ENCODE assay signal across 9 cellular contexts in genomic region chr7:64625114-64626082, GRCh38. TPM values are rescaled to one million over a fixed set of nuclear protein-coding genes. Genes with fewer than 3 reads are reported as not detected.
DNase-seq lines count a peak whose midpoint lies in the region; ATAC-seq and TF ChIP-seq lines count a peak whose summit lies in the region.
"Had no signal": no experiment of that assay in that cellular context is flagged by ENCODE, and none has a peak within 500 bp of the region (broad histone marks: within the 10 kb centered on the region; RNA-seq: fewer than 3 reads in every experiment).

No MANE protein-coding gene starts in this region.

- peak in 2 of 3 donors; percentile 29 to 31 for ATAC-seq in natural killer cell
- ATAC-seq in natural killer cell treated with Interleukin-12 subunit alpha and Interleukin-12 subunit beta and Interleukin-15 and Interleukin-18, amount 100 ng/mL, for 72 hours, result no peak
- ATAC-seq in stimulated activated naive CD8-positive, alpha-beta T cell treated with anti-CD3 and anti-CD28 coated beads, Interleukin-15, Interleukin-2, amounts not matched to agents 100 U/mL and 50 U/mL, for 24 hours, result no peak
- no peak for ATAC-seq in GM21825 (IDR thresholded peaks at IDR 0.05; ENCODE audit: unreplicated experiment)

- no peak for TF ChIP-seq EP300 in tibial nerve (IDR thresholded peaks at IDR 0.05)

- H3K4me1 ChIP-seq in NT2/D1 (ENCODE audit: insufficient read depth, insufficient read length), result no peaks in the 10 kb centered on the region
- H3K4me1 ChIP-seq in tibial nerve, result no peaks in the 10 kb centered on the region

- no peak overlapping the region for H3K9ac ChIP-seq in NT2/D1 (ENCODE audit: insufficient read length, low read depth)

- no peak for TF ChIP-seq POLR2A in tibial nerve (IDR thresholded peaks at IDR 0.05)

- no peak overlapping the region for H3K4me3 Mint-ChIP-seq in natural killer cell
- no peak overlapping the region for H3K4me3 Mint-ChIP-seq in natural killer cell treated with Interleukin-12 subunit alpha and Interleukin-12 subunit beta and Interleukin-15 and Interleukin-18, amount 100 ng/mL, for 72 hours
- H3K4me3 Mint-ChIP-seq: activated naive CD8-positive, alpha-beta T cell treated with anti-CD3 and anti-CD28 coated beads, Interleukin-2, amount 10 ng/mL, durations not matched to agents 7 days and 5 days had no signal

- no peak overlapping the region for H3K27ac ChIP-seq in tibial nerve

- no peak overlapping the region for H3K27ac Mint-ChIP-seq in natural killer cell
- H3K27ac Mint-ChIP-seq in natural killer cell treated with Interleukin-12 subunit alpha and Interleukin-12 subunit beta and Interleukin-15 and Interleukin-18, amount 100 ng/mL, for 72 hours, result no peak overlapping the region
- H3K27ac Mint-ChIP-seq: activated naive CD8-positive, alpha-beta T cell treated with anti-CD3 and anti-CD28 coated beads, Interleukin-2, amount 10 ng/mL, durations not matched to agents 7 days and 5 days had no signal

- no peaks in the 10 kb centered on the region for H3K36me3 ChIP-seq in NT2/D1 (ENCODE audit: insufficient read depth, insufficient read length, low read length)
- H3K36me3 ChIP-seq in tibial nerve, result no peaks in the 10 kb centered on the region

- no peaks in the 10 kb centered on the region for H3K27me3 ChIP-seq in NT2/D1 (ENCODE audit: insufficient read depth, insufficient read length)
- H3K27me3 ChIP-seq in tibial nerve, result no peaks in the 10 kb centered on the region

- H3K9me3 ChIP-seq in NT2/D1 (ENCODE audit: insufficient read depth, low read length) (peaks cover 4% of the 10 kb centered on the region), tibial nerve (peaks cover 0 to 9% (median 2%) of the 10 kb centered on the region in 4 donors)

- intact Hi-C loops in natural killer cell (cut with micrococcal nuclease), result loop anchor here (5.0 kb wide), 1 partner anchor 443 kb away; no protein-coding TSS in a partner anchor

- no peaks in the 10 kb centered on the region for H3K9me3 Mint-ChIP-seq in natural killer cell
- H3K9me3 Mint-ChIP-seq in natural killer cell treated with Interleukin-12 subunit alpha and Interleukin-12 subunit beta and Interleukin-15 and Interleukin-18, amount 100 ng/mL, for 72 hours, result no peaks in the 10 kb centered on the region

- WGBS in tibial nerve, 2 donors, result 22 to 26% methylated on average over 12 of the region's 12 CpGs

- H3K27me3 Mint-ChIP-seq in natural killer cell (ENCODE audit: low read depth in 2 of 2), result no peaks in the 10 kb centered on the region
- no peaks in the 10 kb centered on the region for H3K27me3 Mint-ChIP-seq in natural killer cell treated with Interleukin-12 subunit alpha and Interleukin-12 subunit beta and Interleukin-15 and Interleukin-18, amount 100 ng/mL, for 72 hours
- H3K27me3 Mint-ChIP-seq: activated naive CD8-positive, alpha-beta T cell treated with anti-CD3 and anti-CD28 coated beads, Interleukin-2, amount 10 ng/mL, durations not matched to agents 7 days and 5 days had no signal

- TF ChIP-seq CTCF in natural killer cell (IDR thresholded peaks at IDR 0.05) (peak; percentile 94), fibroblast of villous mesenchyme (IDR thresholded peaks at IDR 0.05; ENCODE audit: insufficient read depth, low read depth, low read length) (peak; percentile 45), tibial nerve (IDR thresholded peaks at IDR 0.05) (peak; percentile 49 to 72 (median 60))

- no peak overlapping the region for H3K4me3 ChIP-seq in NT2/D1 (ENCODE audit: insufficient read length, low read depth)
- H3K4me3 ChIP-seq in fibroblast of villous mesenchyme (ENCODE audit: low read depth, low read length), result no peak overlapping the region
- H3K4me3 ChIP-seq in tibial nerve, result no peak overlapping the region

- H3K4me1 Mint-ChIP-seq in natural killer cell, result no peaks in the 10 kb centered on the region
- no peaks in the 10 kb centered on the region for H3K4me1 Mint-ChIP-seq in natural killer cell treated with Interleukin-12 subunit alpha and Interleukin-12 subunit beta and Interleukin-15 and Interleukin-18, amount 100 ng/mL, for 72 hours (ENCODE audit: low read depth in 2 of 2)
- H3K4me1 Mint-ChIP-seq: activated naive CD8-positive, alpha-beta T cell treated with anti-CD3 and anti-CD28 coated beads, Interleukin-2, amount 10 ng/mL, durations not matched to agents 7 days and 5 days had no signal

- DNase-seq in natural killer cell, result no peak
- no peak for DNase-seq in natural killer cell treated with Interleukin-12 subunit alpha and Interleukin-12 subunit beta and Interleukin-15 and Interleukin-18, amount 100 ng/mL, for 72 hours (ENCODE audit: low spot score)
- peak; percentile 42 for DNase-seq in NT2/D1 (ENCODE audit: low read depth, low spot score)
- DNase-seq in fibroblast of villous mesenchyme (ENCODE audit: low read depth), result no peak
- no peak for DNase-seq in tibial nerve (ENCODE audit: low spot score in 2 of 2)
- DNase-seq in stimulated activated naive CD8-positive, alpha-beta T cell treated with anti-CD3 and anti-CD28 coated beads, Interleukin-15, Interleukin-2, amounts not matched to agents 100 U/mL and 50 U/mL, for 24 hours, result no peak
- no peak for DNase-seq in HK-2 (ENCODE audit: unreplicated experiment)
- DNase-seq: activated naive CD8-positive, alpha-beta T cell treated with anti-CD3 and anti-CD28 coated beads, Interleukin-2, amount 10 ng/mL, durations not matched to agents 7 days and 5 days had no signal

- no peaks in the 10 kb centered on the region for H3K36me3 Mint-ChIP-seq in natural killer cell
- no peaks in the 10 kb centered on the region for H3K36me3 Mint-ChIP-seq in natural killer cell treated with Interleukin-12 subunit alpha and Interleukin-12 subunit beta and Interleukin-15 and Interleukin-18, amount 100 ng/mL, for 72 hours
- H3K36me3 Mint-ChIP-seq: activated naive CD8-positive, alpha-beta T cell treated with anti-CD3 and anti-CD28 coated beads, Interleukin-2, amount 10 ng/mL, durations not matched to agents 7 days and 5 days had no signal

RNA-seq across cellular contexts. Expression of gene ZNF107, which starts 40.5 kb away (rescaled TPM):
- total RNA-seq in natural killer cell (10 to 100 TPM; 10.3 to 13.3 (median 10.4) TPM), fibroblast of villous mesenchyme (2.3 and 3.9 TPM in 2 replicates), tibial nerve (1 to 10 TPM; 3.6 to 9.0 (median 6.4) TPM)
- 10 to 100 TPM in 1 of 2 donors, 1 to 10 TPM in 1; 7.9 to 16.8 TPM for total RNA-seq in natural killer cell treated with Interleukin-12 subunit alpha and Interleukin-12 subunit beta and Interleukin-15 and Interleukin-18, amount 100 ng/mL, for 72 hours

Comparison
In these comparisons a context has a peak if more than half of its experiments do, and no peak if none do; other contexts are left out.
1. ATAC-seq: peak in natural killer cell (2 of 3); none in natural killer cell treated with Interleukin-12 subunit alpha and Interleukin-12 subunit beta and Interleukin-15 and Interleukin-18, amount 100 ng/mL, for 72 hours (0 of 2), stimulated activated naive CD8-positive, alpha-beta T cell treated with anti-CD3 and anti-CD28 coated beads, Interleukin-15, Interleukin-2, amounts not matched to agents 100 U/mL and 50 U/mL, for 24 hours (single experiment) and GM21825 (single experiment).
2. Peak in every context shown above with its lines, with median percentiles within 50 percentile points of each other: CTCF ChIP-seq.